Comparison of ENCODE assay signal across 8 cellular contexts in the genomic region with DNA sequence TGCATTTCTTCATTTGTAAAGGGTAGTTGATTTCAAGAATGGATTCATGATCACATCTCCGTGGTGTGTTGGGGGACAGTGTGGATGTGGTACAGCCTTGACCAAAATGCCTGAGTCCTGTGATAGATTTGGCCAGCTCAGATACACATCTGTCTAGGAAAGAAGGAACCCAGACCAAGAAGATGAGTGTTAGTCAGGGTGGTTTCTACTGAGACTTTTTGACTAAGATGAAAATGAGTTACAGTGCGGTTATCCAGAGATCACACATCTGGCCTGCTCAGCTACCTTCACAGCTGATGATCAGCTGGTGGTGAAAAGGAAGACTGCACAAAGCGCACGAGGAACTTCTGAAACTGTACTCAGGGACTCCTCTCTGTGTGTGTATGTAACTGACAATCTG.
DNase-seq lines count a peak whose midpoint lies in the region; ATAC-seq and TF ChIP-seq lines count a peak whose summit lies in the region.

No MANE protein-coding gene starts in this region.

- H3K4me3 ChIP-seq in CD8-positive, alpha-beta memory T cell (ENCODE audit: low read length): peak overlapping the region; percentile 42

- H3K4me1 ChIP-seq in CD8-positive, alpha-beta memory T cell (ENCODE audit: insufficient read depth, low read length): peaks cover 74% of the 10 kb centered on the region

- no peaks in the 10 kb centered on the region for H3K9me3 ChIP-seq in CD8-positive, alpha-beta memory T cell (ENCODE audit: low read length)

- peaks cover 0 to 1% (median 0%) of the 10 kb centered on the region in 5 donors for H3K9me3 Mint-ChIP-seq in CD8-positive, alpha-beta memory T cell
- no peaks in the 10 kb centered on the region for H3K9me3 Mint-ChIP-seq in activated T-cell treated with anti-CD3 and anti-CD28 coated beads, Interleukin-2, amount 50 U/mL, for 4 hours
- no peaks in the 10 kb centered on the region for H3K9me3 Mint-ChIP-seq in nephron progenitor cell

- H3K27ac Mint-ChIP-seq in CD8-positive, alpha-beta memory T cell: peak overlapping the region; percentile 72 to 96 (median 94)
- peak overlapping the region; percentile 90 for H3K27ac Mint-ChIP-seq in nephron progenitor cell

- H3K27me3 ChIP-seq in CD8-positive, alpha-beta memory T cell (ENCODE audit: insufficient read depth, low read length, poor library complexity, severe bottlenecking): no peaks in the 10 kb centered on the region

- H3K4me1 Mint-ChIP-seq in CD8-positive, alpha-beta memory T cell: peaks cover 65 to 80% (median 78%) of the 10 kb centered on the region in 3 donors
- H3K4me1 Mint-ChIP-seq in activated T-cell treated with anti-CD3 and anti-CD28 coated beads, Interleukin-2, amount 50 U/mL, for 4 hours (ENCODE audit: low read depth): peaks cover 74% of the 10 kb centered on the region
- peaks cover 52% of the 10 kb centered on the region for H3K4me1 Mint-ChIP-seq in nephron progenitor cell

- no peak for TF ChIP-seq CTCF in nephron progenitor cell (IDR thresholded peaks at IDR 0.05)

- peaks cover 0 to 3% (median 1%) of the 10 kb centered on the region in 3 donors for H3K36me3 Mint-ChIP-seq in CD8-positive, alpha-beta memory T cell
- peaks cover 2% of the 10 kb centered on the region for H3K36me3 Mint-ChIP-seq in activated T-cell treated with anti-CD3 and anti-CD28 coated beads, Interleukin-2, amount 50 U/mL, for 4 hours (ENCODE audit: insufficient read depth)
- H3K36me3 Mint-ChIP-seq in nephron progenitor cell (ENCODE audit: low read depth): peaks cover 49% of the 10 kb centered on the region

- DNase-seq in CD8-positive, alpha-beta memory T cell: peak; percentile 28 to 73 (median 62)
- DNase-seq in activated T-cell treated with anti-CD3 and anti-CD28 coated beads, Interleukin-2, amount 50 U/mL, for 4 hours: peak; percentile 21
- DNase-seq in nephron progenitor cell (no peak), NCI-H1436 treated with DMSO at 0.1 percent for 48 hours (lab: John Stamatoyannopoulos, UW) (no peak), substantia nigra (lab: John Stamatoyannopoulos, UW) (no peak), retina (no peak)

- no peaks in the 10 kb centered on the region for H3K36me3 ChIP-seq in CD8-positive, alpha-beta memory T cell (ENCODE audit: insufficient read depth, low read length)

- peak overlapping the region; percentile 5 for H3K27ac ChIP-seq in CD8-positive, alpha-beta memory T cell (ENCODE audit: low read depth, low read length)
- no peak overlapping the region for H3K27ac ChIP-seq in substantia nigra (ENCODE audit: low read depth, low read length, poor library complexity, severe bottlenecking)

- peaks cover 0 to 2% of the 10 kb centered on the region in 2 donors for H3K27me3 Mint-ChIP-seq in CD8-positive, alpha-beta memory T cell
- no peaks in the 10 kb centered on the region for H3K27me3 Mint-ChIP-seq in activated T-cell treated with anti-CD3 and anti-CD28 coated beads, Interleukin-2, amount 50 U/mL, for 4 hours (ENCODE audit: low read depth)
- no peaks in the 10 kb centered on the region for H3K27me3 Mint-ChIP-seq in nephron progenitor cell (ENCODE audit: low read depth, poor library complexity)

- POLR2A ChIA-PET in CD8-positive, alpha-beta memory T cell (lab: Charles Lee): no interaction called here

- peak overlapping the region; percentile 69 to 88 (median 80) for H3K4me3 Mint-ChIP-seq in CD8-positive, alpha-beta memory T cell
- peak overlapping the region; percentile 57 for H3K4me3 Mint-ChIP-seq in activated T-cell treated with anti-CD3 and anti-CD28 coated beads, Interleukin-2, amount 50 U/mL, for 4 hours
- H3K4me3 Mint-ChIP-seq in nephron progenitor cell: no peak overlapping the region

- peak; percentile 87 for ATAC-seq in GM19467 (IDR thresholded peaks at IDR 0.05; ENCODE audit: unreplicated experiment)
- ATAC-seq in HG03521 (IDR thresholded peaks at IDR 0.05; ENCODE audit: unreplicated experiment): peak; percentile 84
- peak; percentile 91 to 93 for ATAC-seq in activated T-cell treated with anti-CD3 and anti-CD28 coated beads, Interleukin-2, amount 50 U/mL, for 4 hours

- CTCF ChIA-PET in CD8-positive, alpha-beta memory T cell (lab: Charles Lee): interaction anchor here (1.0 to 1.8 kb wide), 11 partner anchors 12 to 225 kb away, joined by 3 to 10 read pairs (median 4); no protein-coding TSS in a partner anchor

Comparison
In these comparisons a context has a peak if more than half of its experiments do, and no peak if none do; other contexts are left out.
1. DNase-seq: peak in CD8-positive, alpha-beta memory T cell (5 of 5) and activated T-cell treated with anti-CD3 and anti-CD28 coated beads, Interleukin-2, amount 50 U/mL, for 4 hours (single experiment); none in nephron progenitor cell (single experiment), NCI-H1436 treated with DMSO at 0.1 percent for 48 hours (single experiment), substantia nigra (0 of 49) and retina (single experiment).
2. Peak in every context shown above with its lines, with median percentiles within 50 percentile points of each other: ATAC-seq.